11 cellular contexts compared by ENCODE assay signal in genomic region chr2:26555246-26556133, GRCh38.
A peak's percentile ranks its signal among the peaks of the same experiment; 100 is the strongest.
DNase-seq lines count a peak whose midpoint lies in the region; FAIRE-seq and TF ChIP-seq lines count a peak whose summit lies in the region.
"Had no signal": no experiment of that assay in that cellular context is flagged by ENCODE, and none has a peak within 500 bp of the region (broad histone marks: within the 10 kb centered on the region; RNA-seq: fewer than 3 reads in every experiment).

No MANE protein-coding gene starts in this region.

- H3K9me3 Mint-ChIP-seq in type B pancreatic cell: no peaks in the 10 kb centered on the region

- no peak overlapping the region for H2AFZ ChIP-seq in OCI-LY3 (ENCODE audit: low read depth, low read length)

- H3K4me3 ChIP-seq in BE2C (ENCODE audit: low read depth, low read length) (no peak overlapping the region), OCI-LY3 (ENCODE audit: low read length) (no peak overlapping the region), kidney (ENCODE audit: low read length in 2 of 2) (no peak overlapping the region), vagina (no peak overlapping the region)

- H4K20me1 ChIP-seq in OCI-LY3 (ENCODE audit: insufficient read depth, low read length): no peaks in the 10 kb centered on the region

- H3K36me3 Mint-ChIP-seq in type B pancreatic cell: no peaks in the 10 kb centered on the region

- H3K9me3 ChIP-seq in BE2C (no peaks in the 10 kb centered on the region), OCI-LY3 (ENCODE audit: insufficient read depth, low read length) (no peaks in the 10 kb centered on the region), kidney (ENCODE audit: control insufficient read depth in 1 of 2, low read length in 2 of 2) (no peaks in the 10 kb centered on the region), vagina (no peaks in the 10 kb centered on the region)

- no peak overlapping the region for H3K4me2 ChIP-seq in OCI-LY3 (ENCODE audit: low read length)
- H3K4me2 ChIP-seq: KMS-11 had no signal

- no peak for DNase-seq in BE2C
- peak; percentile 3 for DNase-seq in glomerular visceral epithelial cell (ENCODE audit: extremely low spot score)
- no peak for DNase-seq in kidney
- no peak for DNase-seq in vagina (ENCODE audit: extremely low spot score in 2 of 2)
- no peak for DNase-seq in type B pancreatic cell (ENCODE audit: extremely low spot score, unreplicated experiment)
- DNase-seq in SKM-1 treated with dmso at 0.1 percent for 144 hours (lab: John Stamatoyannopoulos, UW; ENCODE audit: unreplicated experiment): no peak
- DNase-seq: DMS153, NCI-H524 treated with DMSO at 0.1 percent for 48 hours had no signal

- H3K27ac Mint-ChIP-seq in type B pancreatic cell: no peak overlapping the region

- no peak overlapping the region for H3K4me3 Mint-ChIP-seq in type B pancreatic cell

- H3K36me3 ChIP-seq in BE2C (no peaks in the 10 kb centered on the region), OCI-LY3 (replicated peaks; ENCODE audit: low read depth, low read length) (no peaks in the 10 kb centered on the region), kidney (ENCODE audit: control insufficient read depth in 1 of 2, insufficient read depth in 2 of 2, low read length in 2 of 2) (no peaks in the 10 kb centered on the region), vagina (no peaks in the 10 kb centered on the region)

- H3K79me2 ChIP-seq in OCI-LY3 (ENCODE audit: low read length): no peaks in the 10 kb centered on the region

- no peak overlapping the region for H3K27ac ChIP-seq in OCI-LY3 (ENCODE audit: low read length)
- H3K27ac ChIP-seq in kidney (ENCODE audit: low read depth in 2 of 2, low read length in 2 of 2): no peak overlapping the region
- H3K27ac ChIP-seq in vagina: no peak overlapping the region
- H3K27ac ChIP-seq: KMS-11 had no signal

- H3K4me1 Mint-ChIP-seq in type B pancreatic cell (ENCODE audit: unreplicated experiment): peaks cover 5% of the 10 kb centered on the region

- H3K27me3 ChIP-seq in BE2C (no peaks in the 10 kb centered on the region), OCI-LY3 (ENCODE audit: low read depth, low read length) (peaks cover 45% of the 10 kb centered on the region), vagina (no peaks in the 10 kb centered on the region)

- intact Hi-C loops in kidney (cut with DNase I) (no loop called here), vagina (cut with DNase I) (no loop called here)

- H3K9ac ChIP-seq in OCI-LY3 (ENCODE audit: low read length): no peak overlapping the region
- no peak overlapping the region for H3K9ac ChIP-seq in kidney (ENCODE audit: low read length in 2 of 2)
- H3K9ac ChIP-seq: KMS-11 had no signal

- peaks cover 56% of the 10 kb centered on the region for H3K27me3 Mint-ChIP-seq in type B pancreatic cell

- no peak for FAIRE-seq in kidney (lab: Jason Lieb, UNC)

- no peaks in the 10 kb centered on the region for H3K4me1 ChIP-seq in BE2C
- no peaks in the 10 kb centered on the region for H3K4me1 ChIP-seq in OCI-LY3 (ENCODE audit: low read length)
- H3K4me1 ChIP-seq in kidney (ENCODE audit: control insufficient read depth in 1 of 2, insufficient read depth in 1 of 2, low read depth in 1 of 2, low read length in 2 of 2): no peaks in the 10 kb centered on the region
- no peaks in the 10 kb centered on the region for H3K4me1 ChIP-seq in vagina

- TF ChIP-seq POLR2A in vagina (IDR thresholded peaks at IDR 0.05): no peak

- TF ChIP-seq CTCF in BE2C (IDR thresholded peaks at IDR 0.05; ENCODE audit: low read depth, low read length) (peak; percentile 15; the same call in 1 of the 2 replicates), GM12873 (IDR thresholded peaks at IDR 0.05; ENCODE audit: insufficient read depth, low read depth, low read length, missing control alignments) (peak; percentile 5), OCI-LY3 (IDR thresholded peaks at IDR 0.05; ENCODE audit: low read depth, low read length) (peak; percentile 31; the same call in 1 of the 2 replicates), kidney (IDR thresholded peaks at IDR 0.05; ENCODE audit: borderline replicate concordance, extremely low read depth, insufficient read depth) (no peak), vagina (IDR thresholded peaks at IDR 0.05) (no peak), type B pancreatic cell (conservative IDR thresholded peaks at IDR 0.05) (no peak)

Comparison
In these comparisons a context has a peak if more than half of its experiments do, and no peak if none do; other contexts are left out.
1. CTCF ChIP-seq: peak in BE2C (single experiment), GM12873 (single experiment) and OCI-LY3 (single experiment); none in kidney (single experiment), vagina (0 of 3) and type B pancreatic cell (single experiment).